In the genomic region with DNA sequence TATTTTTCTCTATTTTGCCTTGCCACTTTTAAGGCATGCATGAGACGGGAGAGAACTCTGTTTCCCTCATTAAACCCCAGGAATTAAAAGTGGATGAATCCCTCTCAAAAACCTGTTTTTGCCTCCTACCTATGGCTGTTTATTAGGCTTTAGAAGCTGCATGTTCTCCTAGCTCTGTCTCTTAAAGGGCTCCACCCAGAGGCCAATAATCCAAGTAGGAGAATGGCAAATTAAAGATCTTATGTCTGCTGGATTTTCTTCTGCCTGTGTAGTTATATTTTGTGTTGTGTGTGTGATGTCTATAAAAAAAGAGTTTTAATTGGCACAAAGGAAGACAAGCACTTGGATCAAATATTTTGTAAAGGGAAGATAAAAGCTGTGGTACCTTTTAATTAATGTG, we compare ENCODE assay signal across 19 cellular contexts. TPM values are rescaled to one million over a fixed set of nuclear protein-coding genes. Genes with fewer than 3 reads are reported as not detected.
A peak's percentile ranks its signal among the peaks of the same experiment; 100 is the strongest.
DNase-seq lines count a peak whose midpoint lies in the region; ATAC-seq and TF ChIP-seq lines count a peak whose summit lies in the region.
"Had no signal": no experiment of that assay in that cellular context is flagged by ENCODE, and none has a peak within 500 bp of the region (broad histone marks: within the 10 kb centered on the region; RNA-seq: fewer than 3 reads in every experiment).

No MANE protein-coding gene starts in this region.

- H3K27me3 ChIP-seq in Caco-2 (replicated peaks; ENCODE audit: control insufficient read depth, insufficient read depth, low read length): no peaks in the 10 kb centered on the region
- H3K27me3 ChIP-seq: SJCRH30 had no signal

- BruUV-seq in Calu3 (replicated peaks; lab: Mats Ljungman, UMichigan): no TSS peak
- BruUV-seq in Caco-2 (replicated peaks; lab: Mats Ljungman, UMichigan): no TSS peak

- POLR2A ChIA-PET in Caco-2 (lab: Charles Lee): no interaction called here

- peaks cover 3% of the 10 kb centered on the region for H3K9me3 Mint-ChIP-seq in Calu3 (ENCODE audit: low read depth, unreplicated experiment)
- no peaks in the 10 kb centered on the region for H3K9me3 Mint-ChIP-seq in Caco-2 (ENCODE audit: unreplicated experiment)
- H3K9me3 Mint-ChIP-seq: stimulated activated naive CD8-positive, alpha-beta T cell treated with anti-CD3 and anti-CD28 coated beads, Interleukin-15, amount 100 ng/mL, for 72 hours had no signal

- DNase-seq in EH (ENCODE audit: low read depth): peak; percentile 3
- peak; percentile 2 to 27 for DNase-seq in cardiac fibroblast (ENCODE audit: low read depth in 2 of 2)
- DNase-seq in myocyte (ENCODE audit: low read depth): peak; percentile 7
- no peak for DNase-seq in activated effector memory CD4-positive, alpha-beta T cell treated with Interleukin-2 at 50 U/mL for 16 hours
- DNase-seq in Calu3: no peak
- no peak for DNase-seq in Caco-2
- DNase-seq in left lobe of liver (ENCODE audit: low spot score): no peak
- DNase-seq: activated CD4-positive, alpha-beta T cell treated with anti-CD3 and anti-CD28 coated beads, Interleukin-2, amount 50 U/mL, for 1 hour; activated T-cell treated with anti-CD3 and anti-CD28 coated beads, Interleukin-2, amount 50 U/mL, for 1 hour; central memory CD4-positive, alpha-beta T cell; kidney; NCI-H2029 treated with DMSO at 0.1 percent for 48 hours; stimulated activated naive CD8-positive, alpha-beta T cell treated with anti-CD3 and anti-CD28 coated beads, Interleukin-15, amount 100 ng/mL, for 72 hours had no signal

- H3K4me1 Mint-ChIP-seq in Calu3 (ENCODE audit: low read depth, unreplicated experiment) (no peaks in the 10 kb centered on the region), Caco-2 (ENCODE audit: low read depth, unreplicated experiment) (no peaks in the 10 kb centered on the region)
- H3K4me1 Mint-ChIP-seq: stimulated activated naive CD8-positive, alpha-beta T cell treated with anti-CD3 and anti-CD28 coated beads, Interleukin-15, amount 100 ng/mL, for 72 hours had no signal

- intact Hi-C loops in Calu3 (cut with micrococcal nuclease; ENCODE audit: unreplicated experiment): no loop called here
- intact Hi-C loops in Caco-2 (cut with micrococcal nuclease; ENCODE audit: unreplicated experiment): no loop called here

- H3K4me3 ChIP-seq in cardiac fibroblast (replicated peaks in 1 of 2; ENCODE audit: low read depth in 2 of 2, low read length in 2 of 2) (no peak overlapping the region), Caco-2 (ENCODE audit: low read depth, low read length) (no peak overlapping the region)
- H3K4me3 ChIP-seq: BLaER1 treated with 17β-estradiol and CSF1 and Interleukin-3, amounts not matched to agents 10 nM and 100 nM; SJCRH30 had no signal

- H3K4me3 Mint-ChIP-seq in Calu3 (ENCODE audit: low read depth, unreplicated experiment): no peak overlapping the region
- no peak overlapping the region for H3K4me3 Mint-ChIP-seq in Caco-2 (ENCODE audit: unreplicated experiment)
- H3K4me3 Mint-ChIP-seq: activated naive CD8-positive, alpha-beta T cell; stimulated activated naive CD8-positive, alpha-beta T cell treated with anti-CD3 and anti-CD28 coated beads, Interleukin-15, amount 100 ng/mL, for 72 hours had no signal

- H3K9me3 ChIP-seq in Caco-2: no peaks in the 10 kb centered on the region
- H3K9me3 ChIP-seq: BLaER1 treated with 17β-estradiol and CSF1 and Interleukin-3, amounts not matched to agents 10 nM and 100 nM; SJCRH30 had no signal

- no peak for ATAC-seq in left lobe of liver
- ATAC-seq: stimulated activated naive CD8-positive, alpha-beta T cell treated with anti-CD3 and anti-CD28 coated beads, Interleukin-15, amount 100 ng/mL, for 72 hours had no signal

- CTCF ChIA-PET in Calu3 (lab: Charles Lee) (no interaction called here), Caco-2 (lab: Charles Lee) (no interaction called here)

- H3K36me3 Mint-ChIP-seq in Calu3 (ENCODE audit: insufficient read depth, unreplicated experiment): no peaks in the 10 kb centered on the region
- no peaks in the 10 kb centered on the region for H3K36me3 Mint-ChIP-seq in Caco-2 (ENCODE audit: insufficient read depth, unreplicated experiment)
- H3K36me3 Mint-ChIP-seq: activated naive CD8-positive, alpha-beta T cell had no signal

- no peaks in the 10 kb centered on the region for H3K36me3 ChIP-seq in Caco-2 (ENCODE audit: control insufficient read depth, insufficient read depth, low read length)
- H3K36me3 ChIP-seq: BLaER1 treated with 17β-estradiol and CSF1 and Interleukin-3, amounts not matched to agents 10 nM and 100 nM; SJCRH30 had no signal

- H3K27me3 Mint-ChIP-seq in Calu3 (ENCODE audit: unreplicated experiment) (no peaks in the 10 kb centered on the region), Caco-2 (ENCODE audit: insufficient read depth, unreplicated experiment) (no peaks in the 10 kb centered on the region)
- H3K27me3 Mint-ChIP-seq: activated naive CD8-positive, alpha-beta T cell; stimulated activated naive CD8-positive, alpha-beta T cell treated with anti-CD3 and anti-CD28 coated beads, Interleukin-15, amount 100 ng/mL, for 72 hours had no signal

- H3K4me1 ChIP-seq in Caco-2: no peaks in the 10 kb centered on the region
- H3K4me1 ChIP-seq: BLaER1 treated with 17β-estradiol and CSF1 and Interleukin-3, amounts not matched to agents 10 nM and 100 nM; parathyroid adenoma; SJCRH30 had no signal

- TF ChIP-seq CTCF in LNCAP (IDR thresholded peaks at IDR 0.05) (peak; percentile 30; the same call in 1 of the 2 replicates), cardiac fibroblast (IDR thresholded peaks at IDR 0.05; ENCODE audit: low read depth, low read length) (no peak), Calu3 (IDR thresholded peaks at IDR 0.05; ENCODE audit: unreplicated experiment) (no peak), Caco-2 (IDR thresholded peaks at IDR 0.05; ENCODE audit: insufficient read depth in 1 of 2, low read depth in 1 of 2, low read length in 1 of 2, severe bottlenecking in 1 of 2, unreplicated experiment in 1 of 2) (no peak)

- no peak overlapping the region for H3K27ac Mint-ChIP-seq in Calu3 (ENCODE audit: unreplicated experiment)
- no peak overlapping the region for H3K27ac Mint-ChIP-seq in Caco-2 (ENCODE audit: unreplicated experiment)
- H3K27ac Mint-ChIP-seq: activated naive CD8-positive, alpha-beta T cell; stimulated activated naive CD8-positive, alpha-beta T cell treated with anti-CD3 and anti-CD28 coated beads, Interleukin-15, amount 100 ng/mL, for 72 hours had no signal

RNA-seq across cellular contexts. Expression of gene MAGEC1, which starts 32.4 kb away (rescaled TPM):
- total RNA-seq in myocyte: not detected in 2 replicates
- not detected for polyA plus RNA-seq in myocyte (2012)
- not detected in 2 replicates for total RNA-seq in Calu3 (2022)
- total RNA-seq in Caco-2 (2022): not detected in 2 replicates
- total RNA-seq in left lobe of liver: not detected
- total RNA-seq: kidney, mucosa of gallbladder had no signal

Comparison
In these comparisons a context has a peak if more than half of its experiments do, and no peak if none do; other contexts are left out.
1. DNase-seq: peak in EH (single experiment), cardiac fibroblast (2 of 2) and myocyte (single experiment); none in activated effector memory CD4-positive, alpha-beta T cell treated with Interleukin-2 at 50 U/mL for 16 hours (single experiment), Calu3 (single experiment), Caco-2 (0 of 2) and left lobe of liver (single experiment).